Comparison of ENCODE assay signal across 8 cellular contexts in genomic region chr6:119348308-119349040, GRCh38. TPM values are rescaled to one million over a fixed set of nuclear protein-coding genes. Genes with fewer than 3 reads are reported as not detected.
DNase-seq lines count a peak whose midpoint lies in the region; ATAC-seq and TF ChIP-seq lines count a peak whose summit lies in the region.

No MANE protein-coding gene starts in this region.

- intact Hi-C loops in breast epithelium (cut with DNase I; ENCODE audit: low total_unique reads), result no loop called here

- H3K27ac ChIP-seq in breast epithelium, result peak overlapping the region; percentile 95 to 97

- H3K27me3 ChIP-seq in breast epithelium, result no peaks in the 10 kb centered on the region

- H3K36me3 Mint-ChIP-seq in T-helper 2 cell treated with Interferon-gamma antibody and Interleukin-4, amounts not matched to agents 5 μg/mL and 100 μg/mL, for 36 hours (ENCODE audit: low read depth), result peaks cover 26% of the 10 kb centered on the region

- H3K4me3 ChIP-seq in breast epithelium, result peak overlapping the region; percentile 84 to 97 (median 92)

- no peaks in the 10 kb centered on the region for H3K9me3 ChIP-seq in breast epithelium

- H3K27me3 Mint-ChIP-seq in T-helper 2 cell treated with Interferon-gamma antibody and Interleukin-4, amounts not matched to agents 5 μg/mL and 100 μg/mL, for 36 hours (ENCODE audit: low read depth), result no peaks in the 10 kb centered on the region

- peak overlapping the region; percentile 91 for H3K27ac Mint-ChIP-seq in T-helper 2 cell treated with Interferon-gamma antibody and Interleukin-4, amounts not matched to agents 5 μg/mL and 100 μg/mL, for 36 hours

- in situ Hi-C loops in ACHN (cut with HindIII; ENCODE audit: low pct_ligation_motif_present, low pct_unique_long_range_greater_than_20kb, low sequenced_read_pairs), result no loop called here

- no peaks in the 10 kb centered on the region for H3K9me3 Mint-ChIP-seq in T-helper 2 cell treated with Interferon-gamma antibody and Interleukin-4, amounts not matched to agents 5 μg/mL and 100 μg/mL, for 36 hours

- H3K36me3 ChIP-seq in breast epithelium, result no peaks in the 10 kb centered on the region

- peak; percentile 2 for ATAC-seq in GM18861 (IDR thresholded peaks at IDR 0.05; ENCODE audit: unreplicated experiment)
- peak; percentile 4 for ATAC-seq in HG03066 (IDR thresholded peaks at IDR 0.05; ENCODE audit: low read depth, unreplicated experiment)
- peak; percentile 52 for ATAC-seq in left lobe of liver

- no peak for TF ChIP-seq CTCF in breast epithelium (IDR thresholded peaks at IDR 0.05)

- TF ChIP-seq POLR2A in breast epithelium (IDR thresholded peaks at IDR 0.05), result no peak

- peak; percentile 40 for DNase-seq in T-helper 2 cell treated with Interferon-gamma antibody and Interleukin-4, amounts not matched to agents 5 μg/mL and 100 μg/mL, for 36 hours (ENCODE audit: low spot score)
- no peak for DNase-seq in breast epithelium (ENCODE audit: low spot score in 2 of 2)
- DNase-seq in left lobe of liver (ENCODE audit: low spot score), result peak; percentile 92
- DNase-seq in stimulated activated CD8-positive, alpha-beta memory T cell treated with anti-CD3 and anti-CD28 coated beads, Interleukin-12 subunit alpha, Interleukin-12 subunit beta, amount 100 ng/mL, for 4 hours (ENCODE audit: low read depth), result peak; percentile 15
- no peak for DNase-seq in ACHN
- no peak for DNase-seq in NCI-H1930 (lab: John Stamatoyannopoulos, UW)

- peak overlapping the region; percentile 97 for H3K4me3 Mint-ChIP-seq in T-helper 2 cell treated with Interferon-gamma antibody and Interleukin-4, amounts not matched to agents 5 μg/mL and 100 μg/mL, for 36 hours

- H3K4me1 ChIP-seq in breast epithelium, result no peaks in the 10 kb centered on the region

- H3K4me1 Mint-ChIP-seq in T-helper 2 cell treated with Interferon-gamma antibody and Interleukin-4, amounts not matched to agents 5 μg/mL and 100 μg/mL, for 36 hours (ENCODE audit: low read depth), result peaks cover 61% of the 10 kb centered on the region

RNA-seq across cellular contexts. Expression of gene MAN1A1, which starts 1.1 kb away (rescaled TPM):
- 100 to 1,000 TPM in 2 of 3 donors, 10 to 100 TPM in 1; 81.2 to 481 (median 104) TPM for total RNA-seq in breast epithelium
- 116 TPM for total RNA-seq in left lobe of liver

Comparison
In these comparisons a context has a peak if more than half of its experiments do, and no peak if none do; other contexts are left out.
1. ATAC-seq: peak in every context shown above with its lines; median percentile 52 in left lobe of liver; 4 in HG03066; 2 in GM18861.
2. DNase-seq: peak in T-helper 2 cell treated with Interferon-gamma antibody and Interleukin-4, amounts not matched to agents 5 μg/mL and 100 μg/mL, for 36 hours (single experiment), left lobe of liver (single experiment) and stimulated activated CD8-positive, alpha-beta memory T cell treated with anti-CD3 and anti-CD28 coated beads, Interleukin-12 subunit alpha, Interleukin-12 subunit beta, amount 100 ng/mL, for 4 hours (single experiment); none in breast epithelium (0 of 2), ACHN (single experiment) and NCI-H1930 (0 of 2).